15 cellular contexts compared by ENCODE assay signal in genomic region chrX:10011991-10012390, GRCh38. TPM values are rescaled to one million over a fixed set of nuclear protein-coding genes. Genes with fewer than 3 reads are reported as not detected.
DNase-seq lines count a peak whose midpoint lies in the region; ATAC-seq and TF ChIP-seq lines count a peak whose summit lies in the region.
"Had no signal": no experiment of that assay in that cellular context is flagged by ENCODE, and none has a peak within 500 bp of the region (broad histone marks: within the 10 kb centered on the region; RNA-seq: fewer than 3 reads in every experiment).

No MANE protein-coding gene starts in this region.

- no peaks in the 10 kb centered on the region for H3K9me3 Mint-ChIP-seq in CD8-positive, alpha-beta memory T cell
- peaks cover 0 to 11% (median 3%) of the 10 kb centered on the region in 5 experiments for H3K9me3 Mint-ChIP-seq in brain
- H3K9me3 Mint-ChIP-seq in nephron progenitor cell: peaks cover 53% of the 10 kb centered on the region

- no peaks in the 10 kb centered on the region for H3K9me3 ChIP-seq in CD8-positive, alpha-beta memory T cell (ENCODE audit: low read length)
- H3K9me3 ChIP-seq in HUES48 (ENCODE audit: control insufficient read depth, insufficient read depth, low read length) (no peaks in the 10 kb centered on the region), body of pancreas (no peaks in the 10 kb centered on the region), osteoblast (ENCODE audit: low read depth, low read length) (no peaks in the 10 kb centered on the region)
- H3K9me3 ChIP-seq: SK-N-SH had no signal

- no peak for DNase-seq in CD8-positive, alpha-beta memory T cell
- no peak for DNase-seq in nephron progenitor cell
- DNase-seq in body of pancreas: no peak
- no peak for DNase-seq in osteoblast (ENCODE audit: insufficient read length, low spot score, missing footprints)
- no peak for DNase-seq in SHP77 treated with DMSO at 0.1 percent for 48 hours (lab: John Stamatoyannopoulos, UW)
- DNase-seq: anterior cingulate cortex; DMS53; hippocampal formation; NCI-H1092; NCI-H82; SK-N-SH; stimulated activated CD4-positive, alpha-beta T cell treated with anti-CD3 and anti-CD28 coated beads, Interleukin-12 subunit alpha, Interleukin-12 subunit beta, amount 100 ng/mL, for 4 hours had no signal

- CTCF ChIA-PET in CD8-positive, alpha-beta memory T cell (lab: Charles Lee): interaction anchor here (0.8 to 2.6 kb wide), 6 partner anchors 9 to 107 kb away, joined by 3 to 11 read pairs (median 4); no protein-coding TSS in a partner anchor

- no peak overlapping the region for H3K27ac ChIP-seq in CD8-positive, alpha-beta memory T cell (ENCODE audit: low read depth, low read length)
- H3K27ac ChIP-seq in HUES48 (ENCODE audit: low read depth, low read length): peak overlapping the region; percentile 92
- H3K27ac ChIP-seq in body of pancreas: no peak overlapping the region
- H3K27ac ChIP-seq in osteoblast (ENCODE audit: low read depth, low read length): no peak overlapping the region

- H3K4me1 ChIP-seq in CD8-positive, alpha-beta memory T cell (ENCODE audit: insufficient read depth, low read length): peaks cover 8% of the 10 kb centered on the region
- H3K4me1 ChIP-seq in HUES48 (ENCODE audit: control insufficient read depth, insufficient read depth, low read length): peaks cover 47% of the 10 kb centered on the region
- H3K4me1 ChIP-seq in body of pancreas: no peaks in the 10 kb centered on the region
- peaks cover 20% of the 10 kb centered on the region for H3K4me1 ChIP-seq in osteoblast (ENCODE audit: insufficient read depth, low read length)

- POLR2A ChIA-PET in CD8-positive, alpha-beta memory T cell (lab: Charles Lee): interaction anchor here (1.4 kb wide), 1 partner anchor 99 kb away, joined by 3 read pairs; no protein-coding TSS in a partner anchor

- no peak overlapping the region for H3K9ac ChIP-seq in HUES48 (ENCODE audit: low read depth, low read length)
- H3K9ac ChIP-seq: SK-N-SH had no signal

- no peaks in the 10 kb centered on the region for H4K20me1 ChIP-seq in osteoblast (ENCODE audit: insufficient read depth, low read length)

- no peaks in the 10 kb centered on the region for H3K27me3 ChIP-seq in CD8-positive, alpha-beta memory T cell (ENCODE audit: insufficient read depth, low read length, poor library complexity, severe bottlenecking)
- H3K27me3 ChIP-seq in HUES48 (ENCODE audit: control insufficient read depth, insufficient read depth, low read length) (no peaks in the 10 kb centered on the region), body of pancreas (no peaks in the 10 kb centered on the region), osteoblast (ENCODE audit: insufficient read depth, low read length) (no peaks in the 10 kb centered on the region)

- peaks cover 0 to 8% of the 10 kb centered on the region in 2 donors for H3K27me3 Mint-ChIP-seq in CD8-positive, alpha-beta memory T cell
- no peaks in the 10 kb centered on the region for H3K27me3 Mint-ChIP-seq in brain
- no peaks in the 10 kb centered on the region for H3K27me3 Mint-ChIP-seq in nephron progenitor cell (ENCODE audit: low read depth, poor library complexity)

- no peaks in the 10 kb centered on the region for H3K36me3 ChIP-seq in CD8-positive, alpha-beta memory T cell (ENCODE audit: insufficient read depth, low read length)
- H3K36me3 ChIP-seq in HUES48 (ENCODE audit: control insufficient read depth, insufficient read depth, low read length) (no peaks in the 10 kb centered on the region), body of pancreas (replicated peaks in 1 of 2; ENCODE audit: insufficient read depth in 1 of 2, low read depth in 2 of 2) (no peaks in the 10 kb centered on the region), osteoblast (ENCODE audit: insufficient read depth, low read length) (no peaks in the 10 kb centered on the region)

- H3K4me2 ChIP-seq in osteoblast (ENCODE audit: insufficient read depth, low read length): no peak overlapping the region
- H3K4me2 ChIP-seq: SK-N-SH had no signal

- TF ChIP-seq CTCF in brain (conservative IDR thresholded peaks at IDR 0.05) (no peak), nephron progenitor cell (IDR thresholded peaks at IDR 0.05) (no peak), body of pancreas (IDR thresholded peaks at IDR 0.05) (no peak), osteoblast (IDR thresholded peaks at IDR 0.05; ENCODE audit: extremely low read depth, low read depth, low read length) (no peak)

- no peak for ATAC-seq in body of pancreas

- no peaks in the 10 kb centered on the region for H3K36me3 Mint-ChIP-seq in CD8-positive, alpha-beta memory T cell
- H3K36me3 Mint-ChIP-seq in brain: peaks cover 4% of the 10 kb centered on the region
- H3K36me3 Mint-ChIP-seq in nephron progenitor cell (ENCODE audit: low read depth): peaks cover 4% of the 10 kb centered on the region

- no peak overlapping the region for H3K4me3 ChIP-seq in CD8-positive, alpha-beta memory T cell (ENCODE audit: low read length)
- H3K4me3 ChIP-seq in HUES48 (ENCODE audit: low read depth, low read length): peak overlapping the region; percentile 6; the same call in 1 of the 2 replicates
- H3K4me3 ChIP-seq in body of pancreas: no peak overlapping the region
- no peak overlapping the region for H3K4me3 ChIP-seq in osteoblast (ENCODE audit: insufficient read depth, low read length)

- 72 to 74% methylated on average over 8 to 9 of the region's 9 CpGs for whole genome bisulfite sequencing in body of pancreas, 2 donors

- TF ChIP-seq POLR2A in body of pancreas (IDR thresholded peaks at IDR 0.05): no peak

- H3K4me1 Mint-ChIP-seq in CD8-positive, alpha-beta memory T cell: peaks cover 17 to 31% (median 30%) of the 10 kb centered on the region in 3 donors
- H3K4me1 Mint-ChIP-seq in brain (peaks cover 50% of the 10 kb centered on the region), nephron progenitor cell (peaks cover 48% of the 10 kb centered on the region)

- no peak overlapping the region for H2AFZ ChIP-seq in osteoblast (ENCODE audit: low read length)

- H3K27ac Mint-ChIP-seq in CD8-positive, alpha-beta memory T cell: peak overlapping the region in 5 of 8 donors; percentile 2 to 86 (median 35)
- peak overlapping the region; percentile 54 to 93 (median 80) for H3K27ac Mint-ChIP-seq in brain
- peak overlapping the region; percentile 18 for H3K27ac Mint-ChIP-seq in nephron progenitor cell

- H3K4me3 Mint-ChIP-seq in CD8-positive, alpha-beta memory T cell: peak overlapping the region in 2 of 7 donors; percentile 7 to 55
- H3K4me3 Mint-ChIP-seq in brain: peak overlapping the region; percentile 25 to 68 (median 67)
- H3K4me3 Mint-ChIP-seq in nephron progenitor cell: no peak overlapping the region

- peaks cover 10% of the 10 kb centered on the region for H3K79me2 ChIP-seq in osteoblast (ENCODE audit: insufficient read depth, low read length)

- intact Hi-C loops in body of pancreas (cut with DNase I): loop anchor here (5.0 kb wide), 1 partner anchor 105 kb away; no protein-coding TSS in a partner anchor

RNA-seq across cellular contexts. Expression of gene CLDN34, which starts 44.8 kb away (rescaled TPM):
- total RNA-seq in CD8-positive, alpha-beta memory T cell: not detected
- polyA plus RNA-seq in CD8-positive, alpha-beta memory T cell: not detected
- not detected for polyA plus RNA-seq in brain (ENCODE audit: insufficient read depth, low read depth, low replicate concordance)
- total RNA-seq in body of pancreas: 1 to 10 TPM in 1 of 2 donors, not detected in 1; 2.6 TPM
- under 0.01 TPM in 1 of 2 replicates, not detected in the other for total RNA-seq in osteoblast
- total RNA-seq: activated CD8-positive, alpha-beta memory T cell treated with anti-CD3 and anti-CD28 coated beads for 36 hours had no signal
- polyA plus RNA-seq: SK-N-SH had no signal

Comparison
In these comparisons a context has a peak if more than half of its experiments do, and no peak if none do; other contexts are left out.
1. H3K27ac Mint-ChIP-seq: peak in every context shown above with its lines; median percentile 80 in brain; 35 in CD8-positive, alpha-beta memory T cell; 18 in nephron progenitor cell.